Comparison of ENCODE assay signal across 8 cellular contexts in genomic region chr4:74133786-74134499, GRCh38. TPM values are rescaled to one million over a fixed set of nuclear protein-coding genes. Genes with fewer than 3 reads are reported as not detected.
A peak's percentile ranks its signal among the peaks of the same experiment; 100 is the strongest.
DNase-seq lines count a peak whose midpoint lies in the region; TF ChIP-seq lines count a peak whose summit lies in the region.

No MANE protein-coding gene starts in this region.

- intact Hi-C loops in breast epithelium (cut with DNase I; ENCODE audit: low total_unique reads): no loop called here

- peak; percentile 54 to 83 (median 78) for TF ChIP-seq CTCF in breast epithelium (IDR thresholded peaks at IDR 0.05)

- H3K27ac ChIP-seq in breast epithelium: peak overlapping the region; percentile 48 to 57

- DNase-seq in GM04503 (ENCODE audit: low read depth) (peak; percentile 66), H4 (ENCODE audit: low spot score) (peak; percentile 89), NCI-H1092 treated with DMSO at 0.1 percent for 48 hours (lab: John Stamatoyannopoulos, UW) (peak; percentile 55), SW 1271 (lab: John Stamatoyannopoulos, UW) (peak; percentile 2 to 57), breast epithelium (ENCODE audit: low spot score in 2 of 2) (peak; percentile 59 to 74), islet precursor cell (peak; percentile 85), cortex of kidney (lab: John Stamatoyannopoulos, UW) (no peak)
- peak; percentile 20 to 45 (median 21) for DNase-seq in stimulated activated CD4-positive, alpha-beta T cell treated with anti-CD3 and anti-CD28 coated beads, Interleukin-12 subunit alpha, Interleukin-12 subunit beta, amount 100 ng/mL, for 48 hours (ENCODE audit: low read depth in 2 of 3, low spot score in 1 of 3)

- TF ChIP-seq POLR2A in breast epithelium (IDR thresholded peaks at IDR 0.05): no peak

- no peaks in the 10 kb centered on the region for H3K9me3 ChIP-seq in breast epithelium

- no peaks in the 10 kb centered on the region for H3K4me1 ChIP-seq in breast epithelium

- no peaks in the 10 kb centered on the region for H3K27me3 ChIP-seq in breast epithelium

- H3K36me3 ChIP-seq in breast epithelium: no peaks in the 10 kb centered on the region

- no peak overlapping the region for H3K4me3 ChIP-seq in breast epithelium

RNA-seq across cellular contexts. Expression of gene MTHFD2L, which starts 24.0 kb away (rescaled TPM):
- total RNA-seq in H4 (2014; rRNA removed; shearing (Covaris generic)): 16.9 and 34.6 TPM in 2 replicates
- 10 to 100 TPM; 20.5 to 48.1 (median 29.2) TPM for total RNA-seq in breast epithelium

RNA-seq across cellular contexts. Expression of gene CXCL2, which starts 34.9 kb away (rescaled TPM):
- total RNA-seq in H4 (2014; rRNA removed; shearing (Covaris generic)): 3.3 and 6.9 TPM in 2 replicates
- 10 to 100 TPM; 12.2 to 51.8 (median 16.1) TPM for total RNA-seq in breast epithelium
